27 cellular contexts compared by ENCODE assay signal in the genomic region with DNA sequence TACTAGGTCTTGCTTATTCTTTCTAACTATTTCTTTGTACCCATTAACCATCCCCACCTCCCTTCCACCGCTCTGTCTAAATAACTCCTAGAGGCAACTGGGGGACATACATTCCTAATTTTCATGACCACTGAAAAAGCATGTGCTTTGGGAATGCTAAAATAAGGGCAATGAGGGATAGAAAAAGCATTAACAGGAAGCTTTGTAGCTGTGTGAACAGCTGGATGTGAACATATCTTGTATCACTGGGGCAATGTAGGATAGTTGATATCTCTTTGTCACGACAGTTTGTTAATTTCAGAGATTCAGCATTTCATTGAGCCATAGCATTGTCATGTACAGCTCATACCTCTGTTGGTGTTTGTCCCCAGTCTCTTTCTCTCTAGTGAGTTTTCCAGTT.
"Had no signal": no experiment of that assay in that cellular context is flagged by ENCODE, and none has a peak within 500 bp of the region (broad histone marks: within the 10 kb centered on the region; RNA-seq: fewer than 3 reads in every experiment).

No MANE protein-coding gene starts in this region.

- H3K4me3 ChIP-seq: ascending aorta, cardiac muscle cell had no signal

- H3K27ac ChIP-seq: ascending aorta, cardiac muscle cell, VCaP had no signal

- H3K4me1 ChIP-seq: ascending aorta had no signal

- H3K27me3 ChIP-seq: ascending aorta, cardiac muscle cell had no signal

- H3K36me3 ChIP-seq: ascending aorta, cardiac muscle cell had no signal

- H3K9me3 ChIP-seq: ascending aorta had no signal

- DNase-seq: activated B cell treated with CpG ODN at 0.5 μM for 24 hours; activated CD4-positive, alpha-beta memory T cell treated with anti-CD3 and anti-CD28 coated beads for 36 hours; activated CD4-positive, alpha-beta T cell treated with anti-CD3 and anti-CD28 coated beads for 4 hours; activated CD4-positive, alpha-beta T cell treated with anti-CD3 and anti-CD28 coated beads, Interleukin-2, amount 10 ng/mL, durations not matched to agents 24 days and 14 days; activated CD4-positive, alpha-beta T cell treated with anti-CD3 and anti-CD28 coated beads, Interleukin-2, amount 50 U/mL, for 1 hour; activated CD4-positive, alpha-beta T cell treated with anti-CD3 and anti-CD28 coated beads, Interleukin-2, amount 50 U/mL, for 4 hours; activated CD4-positive, CD25-positive, alpha-beta regulatory T cell treated with anti-CD3 and anti-CD28 coated beads, Interleukin-2, amount 50 U/mL, for 72 hours; activated CD8-positive, alpha-beta memory T cell treated with anti-CD3 and anti-CD28 coated beads, Interleukin-2, amount 50 U/mL, for 48 hours; activated CD8-positive, alpha-beta T cell treated with anti-CD3 and anti-CD28 coated beads for 36 hours; activated effector memory CD4-positive, alpha-beta T cell treated with Interleukin-2 at 50 U/mL for 16 hours; activated gamma-delta T cell; activated naive CD4-positive, alpha-beta T cell treated with anti-CD3 and anti-CD28 coated beads, Interleukin-2, amount 10 ng/mL, durations not matched to agents 7 days and 5 days; activated naive CD4-positive, alpha-beta T cell treated with Interleukin-2 at 50 U/mL for 16 hours; activated naive CD8-positive, alpha-beta T cell treated with anti-CD3 and anti-CD28 coated beads, Interleukin-2, amount 10 ng/mL, durations not matched to agents 7 days and 5 days; activated naive CD8-positive, alpha-beta T cell treated with anti-CD3 and anti-CD28 coated beads, Interleukin-2, amount 50 U/mL, for 24 hours; activated T-cell treated with anti-CD3 and anti-CD28 coated beads, Interleukin-2, amount 50 U/mL, for 24 hours; activated T-cell treated with anti-CD3 and anti-CD28 coated beads, Interleukin-2, amount 50 U/mL, for 48 hours; amygdala; anterior cingulate cortex; caudate nucleus; cerebellar nuclear complex; T-helper 1 cell; T-helper 2 cell; T-helper 9 cell had no signal
